Comparison of ENCODE assay signal across 10 cellular contexts in the genomic region with DNA sequence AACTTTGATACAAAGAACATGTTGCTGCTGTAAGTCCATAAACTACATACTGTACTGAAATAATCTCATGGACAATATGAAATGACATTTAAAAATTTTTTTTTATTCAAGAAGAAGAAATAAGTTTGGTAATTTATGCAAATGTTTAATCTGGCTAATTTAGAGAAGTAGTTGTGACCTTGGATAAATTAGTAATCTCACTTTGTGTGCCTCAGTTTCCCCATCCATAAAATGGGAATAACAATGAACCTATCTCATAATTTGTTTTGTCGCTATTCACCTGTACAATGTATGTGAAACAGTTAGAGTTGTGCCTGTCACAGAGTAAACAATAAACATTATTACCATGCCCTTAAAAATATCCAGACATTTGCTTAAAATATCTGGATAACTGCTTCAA.
"Had no signal": no experiment of that assay in that cellular context is flagged by ENCODE, and none has a peak within 500 bp of the region (broad histone marks: within the 10 kb centered on the region; RNA-seq: fewer than 3 reads in every experiment).

No MANE protein-coding gene starts in this region.

- ATAC-seq: GM23338, HCT116 had no signal

- FAIRE-seq: H1 had no signal

- H3K36me3 ChIP-seq: HAP-1 had no signal

- H3K9me3 Mint-ChIP-seq: GM23338, H9, HFFc6 had no signal

- H3K27ac ChIP-seq: GM23248 had no signal

- H3K4me1 Mint-ChIP-seq: H9 had no signal

- H3K4me2 ChIP-seq: GM23338 had no signal

- H3K4me3 Mint-ChIP-seq: GM23338, H9, HFFc6 had no signal

- H3K9ac ChIP-seq: GM23248 had no signal

- H3K27ac Mint-ChIP-seq: GM23338, H9, HFFc6 had no signal

- DNase-seq: GM23248, GOT3, H7, H9, HCEC 1CT, HFFc6 had no signal

- H3K4me3 ChIP-seq: GM23248, GM23338, HAP-1 had no signal

- H3K9me3 ChIP-seq: HAP-1 had no signal

- H2AFZ ChIP-seq: GM23338 had no signal
